ENCODE assay signal across 12 cellular contexts in genomic region chr1:19433610-19433999, GRCh38. TPM values are rescaled to one million over a fixed set of nuclear protein-coding genes. Genes with fewer than 3 reads are reported as not detected.
DNase-seq lines count a peak whose midpoint lies in the region; ATAC-seq and TF ChIP-seq lines count a peak whose summit lies in the region.
"Had no signal": no experiment of that assay in that cellular context is flagged by ENCODE, and none has a peak within 500 bp of the region (broad histone marks: within the 10 kb centered on the region; RNA-seq: fewer than 3 reads in every experiment).

No MANE protein-coding gene starts in this region.

- intact Hi-C loops in gastrocnemius medialis (cut with DNase I; ENCODE audit: low total_unique reads), result loop anchor here (10.0 kb wide), 1 partner anchor 229 kb away; no protein-coding TSS in a partner anchor

- no peak for TF ChIP-seq CTCF in SK-N-SH (IDR thresholded peaks at IDR 0.05)
- TF ChIP-seq CTCF in fibroblast of lung (conservative IDR thresholded peaks at IDR 0.05 in 1 of 2, IDR thresholded peaks at IDR 0.05 in 1 of 2; ENCODE audit: low read depth in 1 of 2, low read length in 2 of 2), result no peak
- no peak for TF ChIP-seq CTCF in gastrocnemius medialis (IDR thresholded peaks at IDR 0.05 in 4 of 5, conservative IDR thresholded peaks at IDR 0.05 in 1 of 5)

- WGBS in SK-N-SH (ENCODE audit: low lambda C conversion rate), result 67% methylated on average over 3 of the region's 3 CpGs

- TF ChIP-seq EP300 in SK-N-SH (IDR thresholded peaks at IDR 0.05; ENCODE audit: borderline replicate concordance in 1 of 2, low read depth in 1 of 2, low read length in 1 of 2), result no peak

- H3K27me3 Mint-ChIP-seq in CD4-positive, CD25-positive, alpha-beta regulatory T cell, result no peaks in the 10 kb centered on the region

- no peak overlapping the region for H3K27ac ChIP-seq in CD4-positive, CD25-positive, alpha-beta regulatory T cell (ENCODE audit: insufficient read depth, low read length, poor library complexity, severe bottlenecking)
- peak overlapping the region; percentile 22 to 62; a peak in 2 of 4 replicates for H3K27ac ChIP-seq in SK-N-SH (ENCODE audit: low read depth in 2 of 2, low read length in 1 of 2)
- H3K27ac ChIP-seq in fibroblast of lung (ENCODE audit: insufficient read depth, low read length), result peak overlapping the region; percentile 8
- H3K27ac ChIP-seq in gastrocnemius medialis, result peak overlapping the region; percentile 80 to 89 (median 84)
- H3K27ac ChIP-seq: SK-N-MC had no signal

- POLR2A ChIA-PET in SK-N-SH (lab: Yijun Ruan, JAX), result no interaction called here

- H3K9ac ChIP-seq in SK-N-SH (no peak overlapping the region), fibroblast of lung (ENCODE audit: insufficient read depth, low read length) (no peak overlapping the region)

- H3K4me3 ChIP-seq in CD4-positive, CD25-positive, alpha-beta regulatory T cell (ENCODE audit: low read depth, low read length), result no peak overlapping the region
- H3K4me3 ChIP-seq in SK-N-SH (ENCODE audit: low read depth in 2 of 2, low read length in 1 of 2) (no peak overlapping the region), fibroblast of lung (replicated peaks in 1 of 4; ENCODE audit: control extremely low read depth in 1 of 4, insufficient read depth in 1 of 4, low read depth in 3 of 4, low read length in 4 of 4) (no peak overlapping the region), gastrocnemius medialis (no peak overlapping the region)
- H3K4me3 ChIP-seq: SK-N-MC had no signal

- peaks cover 23% of the 10 kb centered on the region for H3F3A ChIP-seq in SK-N-SH (replicated peaks; ENCODE audit: insufficient read depth)

- no peak for DNase-seq in CD4-positive, CD25-positive, alpha-beta regulatory T cell
- DNase-seq in SK-N-SH (no peak), fibroblast of lung (ENCODE audit: low read depth in 2 of 2) (peak in 1 of 2 donors; percentile 65), gastrocnemius medialis (peak; percentile 61 to 62), iPS-NIHi7 (ENCODE audit: extremely low spot score) (no peak), T-helper 9 cell (no peak)
- no peak for DNase-seq in activated CD4-positive, alpha-beta T cell treated with anti-CD3 and anti-CD28 coated beads for 1 hour
- DNase-seq: activated naive CD4-positive, alpha-beta T cell; C1 segment of cervical spinal cord; NCI-H1105 treated with DMSO at 0.1 percent for 48 hours had no signal

- no peak for ATAC-seq in CD4-positive, CD25-positive, alpha-beta regulatory T cell (ENCODE audit: low read depth in 2 of 2)
- peak; percentile 51 to 66 for ATAC-seq in gastrocnemius medialis
- ATAC-seq in HG03354 (IDR thresholded peaks at IDR 0.05; ENCODE audit: poor library complexity, severe bottlenecking, unreplicated experiment), result no peak

- peaks cover 47 to 91% (median 75%) of the 10 kb centered on the region in 4 donors for H3K4me1 Mint-ChIP-seq in CD4-positive, CD25-positive, alpha-beta regulatory T cell

- no peaks in the 10 kb centered on the region for H3K9me2 ChIP-seq in SK-N-SH

- H3K4me1 ChIP-seq in CD4-positive, CD25-positive, alpha-beta regulatory T cell (ENCODE audit: control insufficient read depth, insufficient read depth, low read length, poor library complexity, severe bottlenecking), result peaks cover 65% of the 10 kb centered on the region
- H3K4me1 ChIP-seq in SK-N-SH (ENCODE audit: control insufficient read depth in 1 of 2, insufficient read depth in 2 of 2, low read depth in 1 of 2, low read length in 1 of 2) (peaks cover 63 to 70% of the 10 kb centered on the region in 2 experiments), fibroblast of lung (ENCODE audit: control insufficient read depth, extremely low read depth, insufficient read depth, low read length) (peaks cover 61% of the 10 kb centered on the region), gastrocnemius medialis (peaks cover 90 to 95% of the 10 kb centered on the region in 2 donors)

- H2AFZ ChIP-seq in SK-N-SH (ENCODE audit: low read depth) (no peak overlapping the region), fibroblast of lung (ENCODE audit: low read length) (no peak overlapping the region)

- in situ Hi-C loops in gastrocnemius medialis (cut with MboI; ENCODE audit: low sequenced_read_pairs in 4 of 4), result no loop called here

- H3K27ac Mint-ChIP-seq in CD4-positive, CD25-positive, alpha-beta regulatory T cell, result peak overlapping the region; percentile 16 to 56 (median 45)

- CTCF ChIA-PET in SK-N-SH (lab: Yijun Ruan, JAX), result interaction anchor here (0.7 to 10.1 kb wide), 7 partner anchors 12 to 226 kb away, joined by 3 to 74 read pairs (median 3); no protein-coding TSS in a partner anchor

- H3K36me3 Mint-ChIP-seq in CD4-positive, CD25-positive, alpha-beta regulatory T cell, result peaks cover 18% of the 10 kb centered on the region

- H4K20me1 ChIP-seq in SK-N-SH (ENCODE audit: insufficient read depth) (peaks cover 96% of the 10 kb centered on the region), fibroblast of lung (ENCODE audit: control insufficient read depth, extremely low read depth, insufficient read depth, low read length) (peaks cover 2% of the 10 kb centered on the region)

- H3K4me3 Mint-ChIP-seq in CD4-positive, CD25-positive, alpha-beta regulatory T cell, result peak overlapping the region in 2 of 4 donors; percentile 45 to 68

- H3K27me3 ChIP-seq in CD4-positive, CD25-positive, alpha-beta regulatory T cell (ENCODE audit: control insufficient read depth, insufficient read depth, low read length), result no peaks in the 10 kb centered on the region
- no peaks in the 10 kb centered on the region for H3K27me3 ChIP-seq in SK-N-SH (ENCODE audit: insufficient read depth)
- H3K27me3 ChIP-seq in fibroblast of lung (ENCODE audit: control insufficient read depth, insufficient read depth, low read length), result no peaks in the 10 kb centered on the region
- H3K27me3 ChIP-seq in gastrocnemius medialis, result no peaks in the 10 kb centered on the region

- peaks cover 20% of the 10 kb centered on the region for H3K36me3 ChIP-seq in CD4-positive, CD25-positive, alpha-beta regulatory T cell (ENCODE audit: control insufficient read depth, insufficient read depth, low read length)
- H3K36me3 ChIP-seq in SK-N-SH (replicated peaks in 1 of 2; ENCODE audit: control insufficient read depth in 1 of 2, insufficient read depth in 2 of 2, low read length in 1 of 2), result peaks cover 4 to 10% of the 10 kb centered on the region in 2 experiments
- H3K36me3 ChIP-seq in fibroblast of lung (ENCODE audit: control insufficient read depth, insufficient read depth, low read length), result peaks cover 2% of the 10 kb centered on the region
- no peaks in the 10 kb centered on the region for H3K36me3 ChIP-seq in gastrocnemius medialis

- H3K4me2 ChIP-seq in SK-N-SH, result no peak overlapping the region
- H3K4me2 ChIP-seq in fibroblast of lung (ENCODE audit: extremely low read depth, insufficient read depth, low read length), result peak overlapping the region; percentile 36

- no peaks in the 10 kb centered on the region for H3K9me3 Mint-ChIP-seq in CD4-positive, CD25-positive, alpha-beta regulatory T cell

- no peak for TF ChIP-seq RAD21 in SK-N-SH (IDR thresholded peaks at IDR 0.05; ENCODE audit: low read length)

- no peaks in the 10 kb centered on the region for H3K9me3 ChIP-seq in CD4-positive, CD25-positive, alpha-beta regulatory T cell (ENCODE audit: control insufficient read depth in 2 of 2, low read length in 2 of 2)
- H3K9me3 ChIP-seq in SK-N-SH (no peaks in the 10 kb centered on the region), fibroblast of lung (ENCODE audit: control insufficient read depth, insufficient read depth, low read depth, low read length) (no peaks in the 10 kb centered on the region), gastrocnemius medialis (no peaks in the 10 kb centered on the region)

- TF ChIP-seq POLR2A in gastrocnemius medialis (IDR thresholded peaks at IDR 0.05), result no peak

- H3K79me2 ChIP-seq in SK-N-SH (ENCODE audit: insufficient read depth) (peaks cover 98% of the 10 kb centered on the region), fibroblast of lung (ENCODE audit: control insufficient read depth, insufficient read depth, low read length) (peaks cover 95% of the 10 kb centered on the region)

TF ChIP-seq in SK-N-SH, 30 proteins besides CTCF, POLR2A, EP300 and RAD21:
- TF ChIP-seq NRF1 (IDR thresholded peaks at IDR 0.05; ENCODE audit: low read depth, low read length), result no peak
- no peak for TF ChIP-seq TCF12 (IDR thresholded peaks at IDR 0.05)
- 0 out of 2 replicates have a peak, but pooled peaks have one; percentile 4 for TF ChIP-seq MAX (IDR thresholded peaks at IDR 0.05; ENCODE audit: low read depth)
- TF ChIP-seq, protein P1, sequence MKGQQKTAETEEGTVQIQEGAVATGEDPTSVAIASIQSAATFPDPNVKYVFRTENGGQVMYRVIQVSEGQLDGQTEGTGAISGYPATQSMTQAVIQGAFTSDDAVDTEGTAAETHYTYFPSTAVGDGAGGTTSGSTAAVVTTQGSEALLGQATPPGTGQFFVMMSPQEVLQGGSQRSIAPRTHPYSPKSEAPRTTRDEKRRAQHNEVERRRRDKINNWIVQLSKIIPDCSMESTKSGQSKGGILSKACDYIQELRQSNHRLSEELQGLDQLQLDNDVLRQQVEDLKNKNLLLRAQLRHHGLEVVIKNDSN (IDR thresholded peaks at IDR 0.05; ENCODE audit: borderline replicate concordance, low read depth), result no peak
- no peak for TF ChIP-seq SIN3A (IDR thresholded peaks at IDR 0.05; ENCODE audit: borderline replicate concordance, low read depth, low read length)
TF ChIP-seq in SK-N-SH: peak in this region for 1.

RNA-seq across cellular contexts. Expression of gene CAPZB, which starts 51.7 kb away (rescaled TPM):
- 372 TPM for total RNA-seq in CD4-positive, CD25-positive, alpha-beta regulatory T cell
- polyA plus RNA-seq in CD4-positive, CD25-positive, alpha-beta regulatory T cell, result 100 to 1,000 TPM; 384 to 588 (median 518) TPM
- polyA plus RNA-seq in SK-N-SH (2012; rRNA removed) (116 and 122 TPM in 2 replicates), fibroblast of lung (495 and 519 TPM in 2 replicates)
- 137 and 163 TPM in 2 replicates for polyA plus RNA-seq in SK-N-SH (2012; cell fraction: cytosol; rRNA removed)
- 55.0 and 73.6 TPM in 2 replicates for polyA plus RNA-seq in SK-N-SH (2012; cell fraction: nucleus; rRNA removed)
- total RNA-seq in fibroblast of lung (77.6 and 104 TPM in 2 replicates), gastrocnemius medialis (10 to 100 TPM; 48.6 to 93.8 (median 74.9) TPM)
- polyA plus RNA-seq in fibroblast of lung (2012), result 514 and 539 TPM in 2 replicates
- polyA minus RNA-seq in fibroblast of lung (ENCODE audit: low replicate concordance), result 153 and 154 TPM in 2 replicates

Comparison
In these comparisons a context has a peak if more than half of its experiments do, and no peak if none do; other contexts are left out.
1. ATAC-seq: peak in gastrocnemius medialis (2 of 2); none in CD4-positive, CD25-positive, alpha-beta regulatory T cell (0 of 2) and HG03354 (single experiment).
2. DNase-seq: peak in gastrocnemius medialis (2 of 2); none in CD4-positive, CD25-positive, alpha-beta regulatory T cell (0 of 3), SK-N-SH (single experiment), iPS-NIHi7 (single experiment), T-helper 9 cell (single experiment) and activated CD4-positive, alpha-beta T cell treated with anti-CD3 and anti-CD28 coated beads for 1 hour (single experiment).